Comparison of ENCODE assay signal across 8 cellular contexts in genomic region chr17:61409301-61410099, GRCh38. TPM values are rescaled to one million over a fixed set of nuclear protein-coding genes. Genes with fewer than 3 reads are reported as not detected.
DNase-seq lines count a peak whose midpoint lies in the region; ATAC-seq, FAIRE-seq and TF ChIP-seq lines count a peak whose summit lies in the region.

No MANE protein-coding gene starts in this region.

- in situ Hi-C loops in G401 (cut with HindIII; ENCODE audit: low sequenced_read_pairs) = no loop called here

- TF ChIP-seq CTCF in A549 (IDR thresholded peaks at IDR 0.05) = peak; percentile 96
- TF ChIP-seq CTCF in NB4 (IDR thresholded peaks at IDR 0.05; ENCODE audit: low read depth, low read length) = peak; percentile 23
- TF ChIP-seq CTCF in foreskin keratinocyte (conservative IDR thresholded peaks at IDR 0.05) = peak; percentile 60
- TF ChIP-seq CTCF in neural crest cell (conservative IDR thresholded peaks at IDR 0.05) = peak; percentile 62

- H3K27ac ChIP-seq in A549 = peak overlapping the region; percentile 72 to 92
- H3K27ac ChIP-seq in foreskin keratinocyte = no peak overlapping the region

- peak; percentile 75 to 91 for DNase-seq in A549 (ENCODE audit: low read depth in 1 of 2, low spot score in 1 of 2)
- DNase-seq in G401 (ENCODE audit: low spot score) = peak; percentile 7
- peak; percentile 66 for DNase-seq in NB4 (ENCODE audit: low read depth)
- peak; percentile 37 for DNase-seq in activated CD8-positive, alpha-beta memory T cell treated with anti-CD3 and anti-CD28 coated beads, Interleukin-2, amount 50 U/mL, for 4 hours
- no peak for DNase-seq in foreskin keratinocyte
- no peak for DNase-seq in neural crest cell (ENCODE audit: low read depth, low spot score)
- DNase-seq in GM19238 (ENCODE audit: insufficient read length, low spot score) = no peak

- 5% methylated on average over 54 of the region's 73 CpGs for WGBS in A549 (ENCODE audit: missing lambda C conversion rate)

- POLR2A ChIA-PET in A549 (lab: Yijun Ruan, JAX) = interaction anchor here (0.7 to 1.0 kb wide), 3 partner anchors 9 to 689 kb away, joined by 3 to 4 read pairs (median 4); partner anchors contain the start of gene TBX2

- FAIRE-seq in A549 (lab: Jason Lieb, UNC) = no peak

- TF ChIP-seq RAD21 in A549 (conservative IDR thresholded peaks at IDR 0.05 in 1 of 2, IDR thresholded peaks at IDR 0.05 in 1 of 2) = peak; percentile 50 to 72

- peaks cover 62% of the 10 kb centered on the region for H3K27me3 ChIP-seq in foreskin keratinocyte

- no peak for TF ChIP-seq EP300 in A549 (IDR thresholded peaks at IDR 0.05)

- peak; percentile 72 to 74 for ATAC-seq in A549
- ATAC-seq in foreskin keratinocyte = peak; percentile 60
- ATAC-seq in GM21737 (IDR thresholded peaks at IDR 0.05; ENCODE audit: unreplicated experiment) = no peak

- H3K9me3 ChIP-seq in A549 = 0 out of 3 replicates have a peak, but pooled peaks cover 8% of the 10 kb centered on the region

- peak overlapping the region; percentile 46 for H3K4me3 ChIP-seq in A549
- H3K4me3 ChIP-seq in NB4 (ENCODE audit: low read depth, low read length) = peak overlapping the region; percentile 34

- no peaks in the 10 kb centered on the region for H3K9me3 Mint-ChIP-seq in neural crest cell

- no peak overlapping the region for H3K27ac Mint-ChIP-seq in neural crest cell (ENCODE audit: unreplicated experiment)

- peaks cover 19% of the 10 kb centered on the region for H3K4me1 Mint-ChIP-seq in neural crest cell

- CTCF ChIA-PET in A549 (lab: Yijun Ruan, JAX) = interaction anchor here (0.6 to 19.8 kb wide), 53 partner anchors 8 to 732 kb away, joined by 3 to 357 read pairs (median 4); partner anchors contain the start of genes BCAS3 and TBX2

- peaks cover 68% of the 10 kb centered on the region for H3K27me3 Mint-ChIP-seq in neural crest cell (ENCODE audit: low read depth)

- H3K4me1 ChIP-seq in A549 (peaks cover 8% of the 10 kb centered on the region; the same call in 2 of the 3 replicates), foreskin keratinocyte (no peaks in the 10 kb centered on the region)

- TF ChIP-seq POLR2A in A549 (IDR thresholded peaks at IDR 0.05; ENCODE audit: low read length) = peak; percentile 62
- no peak for TF ChIP-seq POLR2A in NB4 (IDR thresholded peaks at IDR 0.05; ENCODE audit: extremely low read depth, insufficient read length)

- H3K36me3 Mint-ChIP-seq in neural crest cell (ENCODE audit: low read depth) = peaks cover 2% of the 10 kb centered on the region

- peak overlapping the region; percentile 90 for H3K4me3 Mint-ChIP-seq in neural crest cell

- peak overlapping the region; percentile 58 for H3K4me2 ChIP-seq in A549

TF ChIP-seq in A549, 52 proteins besides CTCF, POLR2A, EP300 and RAD21:
- TF ChIP-seq NPAS2 (CRISPR knock-in tag; IDR thresholded peaks at IDR 0.05; ENCODE audit: borderline replicate concordance) (0 out of 2 replicates have a peak, but pooled peaks have one; percentile 20), BCL3 (IDR thresholded peaks at IDR 0.05) (peak; percentile 35; the same call in 1 of the 3 replicates), NFE2L2 (conservative IDR thresholded peaks at IDR 0.05; ENCODE audit: low read length) (no peak), RNF2 (IDR thresholded peaks at IDR 0.05; ENCODE audit: borderline replicate concordance, low read depth) (peak; percentile 74; the same call in 1 of the 2 replicates), MAX (IDR thresholded peaks at IDR 0.05) (peak; percentile 41), SMC3 (IDR thresholded peaks at IDR 0.05) (peak; percentile 98), JUN (IDR thresholded peaks at IDR 0.05) (peak in 1 of 2 experiments; percentile 59; a peak in 3 of 5 replicates), ELK1 (IDR thresholded peaks at IDR 0.05; ENCODE audit: low read depth, low read length) (no peak), MYC (IDR thresholded peaks at IDR 0.05; ENCODE audit: borderline replicate concordance, low read length) (peak; percentile 37; the same call in 1 of the 2 replicates), PHF8 (IDR thresholded peaks at IDR 0.05; ENCODE audit: borderline replicate concordance, low read depth) (peak; percentile 56; the same call in 1 of the 2 replicates)

RNA-seq across cellular contexts. Expression of gene TBX2, which starts 9.9 kb away (rescaled TPM):
- polyA plus RNA-seq in A549 (2011; rRNA removed) (0.69 and 0.71 TPM in 2 replicates), A549 (2017; fragmentation: RNase III; extraction: RNeasy Plus Mini Kit Qiagen cat#74134 plus additional on column Dnase treatment) (2.0 to 2.3 TPM (median 2.2 TPM) in 3 replicates), foreskin keratinocyte (not detected in 2 replicates)
- polyA plus RNA-seq in A549 (2012; cell fraction: cytosol; rRNA removed) = 2.7 and 3.9 TPM in 2 replicates
- polyA plus RNA-seq in A549 (2012; cell fraction: nucleus; rRNA removed) = 5.4 and 6.5 TPM in 2 replicates
- 1.7 and 1.8 TPM in 2 replicates for polyA minus RNA-seq in A549 (2011; rRNA and poly(A)+ RNA removed)
- 6.2 and 11.4 TPM in 2 replicates for total RNA-seq in G401 (2014; rRNA removed; shearing (Covaris generic))
- total RNA-seq in foreskin keratinocyte (not detected in 2 replicates), neural crest cell (16.1 and 18.7 TPM in 2 replicates)

RNA-seq across cellular contexts. Expression of gene TBX4, which starts 42.7 kb away (rescaled TPM):
- polyA plus RNA-seq in A549 (2011; rRNA removed) (0.18 and 0.33 TPM in 2 replicates), A549 (2017; fragmentation: RNase III; extraction: RNeasy Plus Mini Kit Qiagen cat#74134 plus additional on column Dnase treatment) (0.14 to 0.25 TPM (median 0.17 TPM) in 3 replicates), foreskin keratinocyte (0.01 TPM in 1 of 2 replicates, not detected in the other)
- polyA plus RNA-seq in A549 (2012; cell fraction: cytosol; rRNA removed) = 0.07 and 0.08 TPM in 2 replicates
- polyA plus RNA-seq in A549 (2012; cell fraction: nucleus; rRNA removed) = 0.11 and 0.28 TPM in 2 replicates
- polyA minus RNA-seq in A549 (2011; rRNA and poly(A)+ RNA removed) = 0.17 TPM in 1 of 2 replicates, not detected in the other
- 0.64 and 1.2 TPM in 2 replicates for total RNA-seq in G401 (2014; rRNA removed; shearing (Covaris generic))
- total RNA-seq in foreskin keratinocyte (0.07 TPM in 1 of 2 replicates, not detected in the other), neural crest cell (not detected in 2 replicates)

Comparison
In these comparisons a context has a peak if more than half of its experiments do, and no peak if none do; other contexts are left out.
1. DNase-seq: peak in A549 (2 of 2), G401 (single experiment), NB4 (single experiment) and activated CD8-positive, alpha-beta memory T cell treated with anti-CD3 and anti-CD28 coated beads, Interleukin-2, amount 50 U/mL, for 4 hours (single experiment); none in foreskin keratinocyte (0 of 2), neural crest cell (single experiment) and GM19238 (single experiment).
2. CTCF ChIP-seq: peak in every context shown above with its lines; median percentile 96 in A549; 62 in neural crest cell; 60 in foreskin keratinocyte; 23 in NB4.